13 cellular contexts compared by ENCODE assay signal in the genomic region with DNA sequence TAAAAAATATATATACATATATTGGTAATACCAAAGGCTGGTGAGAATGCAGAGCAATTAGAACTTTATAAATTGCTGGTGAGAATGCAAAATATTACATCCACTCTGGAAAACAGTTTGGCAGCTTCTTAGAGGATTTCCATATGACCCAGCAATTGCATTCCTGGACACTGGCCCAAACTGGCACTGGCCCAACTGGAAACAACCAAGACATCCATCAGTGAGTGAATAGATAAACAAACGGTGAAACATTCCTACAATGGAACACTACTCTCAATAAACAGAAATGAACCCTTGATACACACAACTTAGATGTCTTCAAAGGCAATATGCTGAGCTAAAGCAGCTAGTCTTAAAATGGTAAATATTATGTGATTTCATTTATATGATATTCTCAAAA.
DNase-seq lines count a peak whose midpoint lies in the region.
"Had no signal": no experiment of that assay in that cellular context is flagged by ENCODE, and none has a peak within 500 bp of the region (broad histone marks: within the 10 kb centered on the region; RNA-seq: fewer than 3 reads in every experiment).

No MANE protein-coding gene starts in this region.

- no peaks in the 10 kb centered on the region for H3K9me3 ChIP-seq in MG63
- H3K9me3 ChIP-seq: ascending aorta, prostate gland had no signal

- H3K4me3 ChIP-seq in MG63 = no peak overlapping the region
- H3K4me3 ChIP-seq: ascending aorta, prostate gland had no signal

- DNase-seq in COR-L47 (lab: John Stamatoyannopoulos, UW) (peak; percentile 6), MG63 (peak; percentile 74), dermis microvascular lymphatic vessel endothelial cell (ENCODE audit: low read depth in 2 of 2) (peak; percentile 21 to 64), left kidney (ENCODE audit: low read depth, low spot score) (peak; percentile 18), middle frontal gyrus (ENCODE audit: extremely low spot score, low spot score) (no peak), NCI-H146 treated with DMSO at 0.1 percent for 48 hours (lab: John Stamatoyannopoulos, UW; ENCODE audit: unreplicated experiment) (no peak), amniotic stem cell (lab: John Stamatoyannopoulos, UW) (no peak)
- DNase-seq in NK-92 treated with Interleukin-12 subunit alpha and Interleukin-12 subunit beta, amount 100 ng/mL, for 24 hours (lab: John Stamatoyannopoulos, UW) = no peak
- DNase-seq: NCI-H1436; NCI-H526; stimulated activated CD4-positive, alpha-beta T cell treated with anti-CD3 and anti-CD28 coated beads, Interleukin-4, amount 100 ng/mL, for 1 hour had no signal

- H3K27me3 ChIP-seq in MG63 = no peaks in the 10 kb centered on the region
- H3K27me3 ChIP-seq: ascending aorta had no signal

- H3K36me3 ChIP-seq in MG63 = no peaks in the 10 kb centered on the region
- H3K36me3 ChIP-seq: ascending aorta, prostate gland had no signal

Comparison
In these comparisons a context has a peak if more than half of its experiments do, and no peak if none do; other contexts are left out.
1. DNase-seq: peak in COR-L47 (single experiment), MG63 (single experiment), dermis microvascular lymphatic vessel endothelial cell (2 of 2) and left kidney (single experiment); none in middle frontal gyrus (single experiment), NCI-H146 treated with DMSO at 0.1 percent for 48 hours (single experiment), amniotic stem cell (single experiment) and NK-92 treated with Interleukin-12 subunit alpha and Interleukin-12 subunit beta, amount 100 ng/mL, for 24 hours (single experiment).